8 cellular contexts compared by ENCODE assay signal in the genomic region with DNA sequence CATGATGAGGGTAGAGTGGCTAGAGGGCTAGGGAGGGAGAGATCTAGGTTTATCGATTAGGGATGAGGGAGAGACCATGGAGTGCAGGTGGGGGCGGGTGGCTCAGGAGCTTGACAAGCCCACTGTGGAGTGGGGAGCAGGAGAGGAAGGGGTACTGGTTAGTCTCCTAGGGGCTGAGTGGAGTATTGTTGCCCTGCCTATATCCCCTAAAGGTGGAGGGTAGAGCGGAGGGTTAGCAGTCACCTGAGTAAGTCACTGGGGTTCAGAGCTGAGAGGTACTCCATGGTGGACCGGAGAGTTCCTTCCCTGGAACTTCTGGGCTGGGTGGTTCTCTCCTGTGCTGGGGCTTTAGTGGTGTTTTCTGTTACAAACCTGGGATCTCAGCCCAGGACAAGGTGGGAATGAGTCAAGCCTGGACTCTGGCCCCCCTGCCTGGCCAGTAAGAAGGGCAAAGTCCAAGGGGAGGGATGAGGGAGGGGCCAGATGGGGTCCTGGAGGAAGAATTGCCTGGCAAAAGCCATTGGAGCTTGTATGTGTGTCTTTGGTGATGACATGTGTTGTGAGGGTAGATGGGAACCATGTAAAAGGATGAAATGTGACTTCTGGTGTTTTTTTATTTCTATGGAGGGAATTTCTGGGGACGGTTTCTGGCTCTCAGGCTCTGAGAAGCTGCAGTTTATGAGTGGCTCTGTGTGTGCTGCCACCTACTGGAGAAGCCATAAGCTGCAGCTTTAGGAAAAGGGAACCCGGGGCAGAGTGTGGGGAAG. TPM values are rescaled to one million over a fixed set of nuclear protein-coding genes. Genes with fewer than 3 reads are reported as not detected.
DNase-seq lines count a peak whose midpoint lies in the region; ATAC-seq and TF ChIP-seq lines count a peak whose summit lies in the region.

TSS of gene CIDEB (minus strand) at position 403 of the 767 bp plus-strand sequence. CDS start at position 284, 119 bp downstream.

- H3K27ac Mint-ChIP-seq in T-helper 1 cell treated with Interleukin-12 subunit alpha and Interleukin-12 subunit beta and Interleukin-4 antibody, amounts not matched to agents 30 μg/mL and 1 μg/mL, for 36 hours: peak within 1 kb of the TSS; percentile 34

- H3K4me3 ChIP-seq in LNCaP clone FGC (ENCODE audit: low read depth, low read length) (no peak within 1 kb of the TSS), left ventricle myocardium inferior (no peak within 1 kb of the TSS), retinal pigment epithelial cell (ENCODE audit: low read length) (no peak within 1 kb of the TSS)

- peaks cover 36% of the 10 kb centered on the region for H3K4me1 Mint-ChIP-seq in T-helper 1 cell treated with Interleukin-12 subunit alpha and Interleukin-12 subunit beta and Interleukin-4 antibody, amounts not matched to agents 30 μg/mL and 1 μg/mL, for 36 hours (ENCODE audit: low read depth)

- peaks cover 46% of the 10 kb centered on the region for H3K36me3 ChIP-seq in left ventricle myocardium inferior

- no peaks in the 10 kb centered on the region for H3K27me3 Mint-ChIP-seq in T-helper 1 cell treated with Interleukin-12 subunit alpha and Interleukin-12 subunit beta and Interleukin-4 antibody, amounts not matched to agents 30 μg/mL and 1 μg/mL, for 36 hours (ENCODE audit: low read depth)

- peak; percentile 10 to 26 for DNase-seq in NCI-H187 (lab: John Stamatoyannopoulos, UW)
- DNase-seq in NCI-H187 treated with DMSO at 0.1 percent for 48 hours (lab: John Stamatoyannopoulos, UW): no peak
- no peak for DNase-seq in LNCaP clone FGC (ENCODE audit: low read depth)
- peak in 35 of 58 donors; percentile 9 to 64 (median 26) for DNase-seq in anterior cingulate cortex (lab: John Stamatoyannopoulos, UW)
- peak; percentile 45 for DNase-seq in left ventricle myocardium inferior
- DNase-seq in retinal pigment epithelial cell (ENCODE audit: low read depth): no peak

- H3K9me3 ChIP-seq in left ventricle myocardium inferior (replicated peaks): no peaks in the 10 kb centered on the region

- no peaks in the 10 kb centered on the region for H3K27me3 ChIP-seq in left ventricle myocardium inferior (ENCODE audit: low read depth)

- no peaks in the 10 kb centered on the region for H3K9me3 Mint-ChIP-seq in T-helper 1 cell treated with Interleukin-12 subunit alpha and Interleukin-12 subunit beta and Interleukin-4 antibody, amounts not matched to agents 30 μg/mL and 1 μg/mL, for 36 hours

- peaks cover 54% of the 10 kb centered on the region for H3K36me3 Mint-ChIP-seq in T-helper 1 cell treated with Interleukin-12 subunit alpha and Interleukin-12 subunit beta and Interleukin-4 antibody, amounts not matched to agents 30 μg/mL and 1 μg/mL, for 36 hours (ENCODE audit: low read depth)

- H3K4me3 Mint-ChIP-seq in T-helper 1 cell treated with Interleukin-12 subunit alpha and Interleukin-12 subunit beta and Interleukin-4 antibody, amounts not matched to agents 30 μg/mL and 1 μg/mL, for 36 hours: peak within 1 kb of the TSS; percentile 13

- peaks cover 51% of the 10 kb centered on the region for H3K4me1 ChIP-seq in left ventricle myocardium inferior

- TF ChIP-seq CTCF in LNCaP clone FGC (IDR thresholded peaks at IDR 0.05; ENCODE audit: control insufficient read depth, extremely low read depth, insufficient read depth): peak; percentile 85
- peak; percentile 94 for TF ChIP-seq CTCF in left ventricle myocardium inferior (IDR thresholded peaks at IDR 0.05; ENCODE audit: borderline replicate concordance)
- peak; percentile 98 for TF ChIP-seq CTCF in retinal pigment epithelial cell (conservative IDR thresholded peaks at IDR 0.05; ENCODE audit: low read depth, low read length)

- ATAC-seq in HG02938 (IDR thresholded peaks at IDR 0.05; ENCODE audit: unreplicated experiment): no peak

- no peak within 1 kb of the TSS for H3K27ac ChIP-seq in left ventricle myocardium inferior (replicated peaks)

- intact Hi-C loops in left ventricle myocardium inferior (cut with micrococcal nuclease): no loop called here

RNA-seq across cellular contexts. Expression of gene CIDEB, which starts in this region (rescaled TPM):
- 3.1 TPM for total RNA-seq in left ventricle myocardium inferior

Comparison
In these comparisons a context has a peak if more than half of its experiments do, and no peak if none do; other contexts are left out.
1. DNase-seq: peak in NCI-H187 (2 of 2), anterior cingulate cortex (35 of 58) and left ventricle myocardium inferior (single experiment); none in NCI-H187 treated with DMSO at 0.1 percent for 48 hours (single experiment), LNCaP clone FGC (single experiment) and retinal pigment epithelial cell (single experiment).
2. Peak in every context shown above with its lines, with median percentiles within 50 percentile points of each other: CTCF ChIP-seq.